ENCODE assay signal across 20 cellular contexts in genomic region chr17:82843904-82844640, GRCh38. TPM values are rescaled to one million over a fixed set of nuclear protein-coding genes. Genes with fewer than 3 reads are reported as not detected.
DNase-seq lines count a peak whose midpoint lies in the region; ATAC-seq and TF ChIP-seq lines count a peak whose summit lies in the region.
"Had no signal": no experiment of that assay in that cellular context is flagged by ENCODE, and none has a peak within 500 bp of the region (broad histone marks: within the 10 kb centered on the region; RNA-seq: fewer than 3 reads in every experiment).

No MANE protein-coding gene starts in this region.

- no peaks in the 10 kb centered on the region for H3K36me3 ChIP-seq in testis (ENCODE audit: low read depth, missing control alignments)

- peaks cover 7% of the 10 kb centered on the region for H3K4me1 ChIP-seq in testis
- H3K4me1 ChIP-seq: body of pancreas, Caco-2 had no signal

- ATAC-seq in left ventricle myocardium superior (peak; percentile 8), Right ventricle myocardium inferior (no peak), HG03378 (IDR thresholded peaks at IDR 0.05; ENCODE audit: unreplicated experiment) (no peak)
- ATAC-seq in activated T-helper 17 cell treated with anti-CD3 and anti-CD28 coated beads, Interleukin-2, amount 50 U/mL, for 72 hours (replicated peaks) = peak; percentile 60
- ATAC-seq: natural killer cell treated with Interleukin-12 subunit alpha and Interleukin-12 subunit beta and Interleukin-15 and Interleukin-18, amount 100 ng/mL, for 72 hours had no signal

- no peak overlapping the region for H3K4me3 Mint-ChIP-seq in activated T-helper 17 cell treated with anti-CD3 and anti-CD28 coated beads, Interleukin-2, amount 50 U/mL, for 72 hours
- no peak overlapping the region for H3K4me3 Mint-ChIP-seq in nephron
- H3K4me3 Mint-ChIP-seq: activated naive CD8-positive, alpha-beta T cell; natural killer cell treated with Interleukin-12 subunit alpha and Interleukin-12 subunit beta and Interleukin-15 and Interleukin-18, amount 100 ng/mL, for 72 hours had no signal

- H3K27me3 ChIP-seq in testis = no peaks in the 10 kb centered on the region
- H3K27me3 ChIP-seq: body of pancreas, MG63, suprapubic skin had no signal

- no peaks in the 10 kb centered on the region for H3K27me3 Mint-ChIP-seq in activated T-helper 17 cell treated with anti-CD3 and anti-CD28 coated beads, Interleukin-2, amount 50 U/mL, for 72 hours
- peaks cover 4% of the 10 kb centered on the region for H3K27me3 Mint-ChIP-seq in nephron (ENCODE audit: low read depth)
- H3K27me3 Mint-ChIP-seq: activated naive CD8-positive, alpha-beta T cell; natural killer cell treated with Interleukin-12 subunit alpha and Interleukin-12 subunit beta and Interleukin-15 and Interleukin-18, amount 100 ng/mL, for 72 hours had no signal

- no peak for TF ChIP-seq POLR2A in testis (IDR thresholded peaks at IDR 0.05)

- H3K9me3 ChIP-seq in testis = no peaks in the 10 kb centered on the region
- H3K9me3 ChIP-seq: body of pancreas, Caco-2, MG63, suprapubic skin had no signal

- WGBS in testis, 2 donors = 64 to 74% methylated on average over 2 to 7 of the region's 7 CpGs

- H3K27ac ChIP-seq in testis = peak overlapping the region; percentile 45 to 50
- H3K27ac ChIP-seq in substantia nigra (ENCODE audit: low read depth, low read length, poor library complexity, severe bottlenecking) = no peak overlapping the region
- H3K27ac ChIP-seq: suprapubic skin had no signal

- no peaks in the 10 kb centered on the region for H3K9me3 Mint-ChIP-seq in activated T-helper 17 cell treated with anti-CD3 and anti-CD28 coated beads, Interleukin-2, amount 50 U/mL, for 72 hours
- H3K9me3 Mint-ChIP-seq in nephron = no peaks in the 10 kb centered on the region
- H3K9me3 Mint-ChIP-seq: natural killer cell treated with Interleukin-12 subunit alpha and Interleukin-12 subunit beta and Interleukin-15 and Interleukin-18, amount 100 ng/mL, for 72 hours had no signal

- intact Hi-C loops in left ventricle myocardium superior (cut with micrococcal nuclease) = no loop called here
- intact Hi-C loops in Right ventricle myocardium inferior (cut with DNase I) = loop anchor here (2.0 to 10.0 kb wide), 2 partner anchors 61 to 71 kb away; no protein-coding TSS in a partner anchor
- intact Hi-C loops in testis (cut with DNase I; ENCODE audit: low total_unique reads) = no loop called here

- no peak for DNase-seq in left ventricle myocardium superior
- no peak for DNase-seq in Right ventricle myocardium inferior (ENCODE audit: missing footprints)
- no peak for DNase-seq in testis
- DNase-seq in DMS153 treated with DMSO at 0.1 percent for 48 hours (lab: John Stamatoyannopoulos, UW; ENCODE audit: unreplicated experiment) = no peak
- DNase-seq in substantia nigra (lab: John Stamatoyannopoulos, UW) = no peak
- DNase-seq: activated CD4-positive, CD25-positive, alpha-beta regulatory T cell treated with anti-CD3 and anti-CD28 coated beads, Interleukin-2, amount 50 U/mL, for 72 hours; Caco-2; erythroblast; MG63; SIG-M5; stimulated activated CD4-positive, alpha-beta T cell treated with anti-CD3 and anti-CD28 coated beads, Interleukin-1b, Interleukin-23, amount 100 ng/mL, for 48 hours had no signal

- peaks cover 7% of the 10 kb centered on the region for H3K4me1 Mint-ChIP-seq in activated T-helper 17 cell treated with anti-CD3 and anti-CD28 coated beads, Interleukin-2, amount 50 U/mL, for 72 hours
- H3K4me1 Mint-ChIP-seq in nephron = peaks cover 16% of the 10 kb centered on the region

- no peaks in the 10 kb centered on the region for H3K36me3 Mint-ChIP-seq in activated T-helper 17 cell treated with anti-CD3 and anti-CD28 coated beads, Interleukin-2, amount 50 U/mL, for 72 hours (ENCODE audit: low read depth)
- H3K36me3 Mint-ChIP-seq in nephron (ENCODE audit: low read depth) = peaks cover 1% of the 10 kb centered on the region

- H3K27ac Mint-ChIP-seq in activated T-helper 17 cell treated with anti-CD3 and anti-CD28 coated beads, Interleukin-2, amount 50 U/mL, for 72 hours = peak overlapping the region; percentile 84
- peak overlapping the region; percentile 35 to 73 (median 57) for H3K27ac Mint-ChIP-seq in nephron
- H3K27ac Mint-ChIP-seq: activated naive CD8-positive, alpha-beta T cell had no signal

- H3K4me3 ChIP-seq in testis = no peak overlapping the region
- H3K4me3 ChIP-seq: body of pancreas, MG63, suprapubic skin had no signal

- TF ChIP-seq CTCF in nephron (IDR thresholded peaks at IDR 0.05; ENCODE audit: unreplicated experiment in 3 of 3) (no peak), testis (IDR thresholded peaks at IDR 0.05) (no peak)

RNA-seq across cellular contexts. Expression of gene ZNF750, which starts 4.2 kb away (rescaled TPM):
- 0.15 TPM for total RNA-seq in left ventricle myocardium superior
- not detected for total RNA-seq in Right ventricle myocardium inferior
- not detected for total RNA-seq in activated T-helper 17 cell treated with anti-CD3 and anti-CD28 coated beads, Interleukin-2, amount 50 U/mL, for 72 hours
- under 1 TPM; 0.50 to 0.63 TPM for total RNA-seq in testis
- 0.21 TPM for polyA plus RNA-seq in testis (ENCODE audit: insufficient read depth, low read depth, low replicate concordance)
- total RNA-seq: body of pancreas; natural killer cell treated with Interleukin-12 subunit alpha and Interleukin-12 subunit beta and Interleukin-15 and Interleukin-18, amount 100 ng/mL, for 72 hours; renal cortical epithelial cell; T-helper 2 cell treated with Interferon-gamma antibody and Interleukin-4, amounts not matched to agents 100 ng/mL and 5 ng/mL, for 36 hours had no signal

Comparison
In these comparisons a context has a peak if more than half of its experiments do, and no peak if none do; other contexts are left out.
1. ATAC-seq: peak in left ventricle myocardium superior (single experiment) and activated T-helper 17 cell treated with anti-CD3 and anti-CD28 coated beads, Interleukin-2, amount 50 U/mL, for 72 hours (single experiment); none in Right ventricle myocardium inferior (single experiment) and HG03378 (single experiment).